Comparison of ENCODE assay signal across 20 cellular contexts in genomic region chr14:64244279-64244678, GRCh38. TPM values are rescaled to one million over a fixed set of nuclear protein-coding genes. Genes with fewer than 3 reads are reported as not detected.
DNase-seq lines count a peak whose midpoint lies in the region; ATAC-seq and TF ChIP-seq lines count a peak whose summit lies in the region.
"Had no signal": no experiment of that assay in that cellular context is flagged by ENCODE, and none has a peak within 500 bp of the region (broad histone marks: within the 10 kb centered on the region; RNA-seq: fewer than 3 reads in every experiment).

No MANE protein-coding gene starts in this region.

- H3K27me3 ChIP-seq in MG63, result no peaks in the 10 kb centered on the region
- H3K27me3 ChIP-seq in CD8-positive, alpha-beta T cell (ENCODE audit: insufficient read depth, low read length), result peaks cover 4% of the 10 kb centered on the region
- H3K27me3 ChIP-seq: upper lobe of right lung had no signal

- no peaks in the 10 kb centered on the region for H3K4me1 Mint-ChIP-seq in CD8-positive, alpha-beta T cell (ENCODE audit: low read depth)
- H3K4me1 Mint-ChIP-seq: activated naive CD8-positive, alpha-beta T cell treated with anti-CD3 and anti-CD28 coated beads for 36 hours; naive thymus-derived CD4-positive, alpha-beta T cell; stimulated activated naive CD8-positive, alpha-beta T cell treated with anti-CD3 and anti-CD28 coated beads, Interleukin-15, amount 100 ng/mL, for 72 hours had no signal

- CTCF ChIA-PET in CD8-positive, alpha-beta T cell (lab: Charles Lee), result no interaction called here

- no peaks in the 10 kb centered on the region for H3K36me3 Mint-ChIP-seq in CD8-positive, alpha-beta T cell
- H3K36me3 Mint-ChIP-seq: activated naive CD8-positive, alpha-beta T cell treated with anti-CD3 and anti-CD28 coated beads for 36 hours had no signal

- H3K9me3 Mint-ChIP-seq in CD8-positive, alpha-beta T cell, result no peaks in the 10 kb centered on the region
- H3K9me3 Mint-ChIP-seq: activated naive CD8-positive, alpha-beta T cell treated with anti-CD3 and anti-CD28 coated beads for 36 hours; activated T-helper 1 cell treated with anti-CD3 and anti-CD28 coated beads, Interleukin-12 subunit alpha, Interleukin-12 subunit beta, Interleukin-2, Interleukin-4 antibody, amounts not matched to agents 30 ng/mL and 10 ng/mL and 1 ng/mL, durations not matched to agents 14 hours and 24 hours and 36 hours; stimulated activated naive CD8-positive, alpha-beta T cell treated with anti-CD3 and anti-CD28 coated beads, Interleukin-15, amount 100 ng/mL, for 72 hours had no signal

- DNase-seq in MG63 (peak; percentile 39), NCI-H446 treated with DMSO at 0.1 percent for 48 hours (lab: John Stamatoyannopoulos, UW) (peak; percentile 39), fibroblast of mammary gland (ENCODE audit: low read depth) (peak; percentile 17), mucosa of descending colon (peak in 1 of 3 donors; percentile 54), NCI-H2029 (lab: John Stamatoyannopoulos, UW) (no peak)
- DNase-seq in CD8-positive, alpha-beta T cell, result no peak
- DNase-seq: activated CD4-positive, alpha-beta T cell treated with anti-CD3 and anti-CD28 coated beads for 1 hour; activated naive CD8-positive, alpha-beta T cell treated with anti-CD3 and anti-CD28 coated beads for 36 hours; AML-193; EL; KG1; naive thymus-derived CD4-positive, alpha-beta T cell; stimulated activated naive CD8-positive, alpha-beta T cell treated with anti-CD3 and anti-CD28 coated beads, Interleukin-15, amount 100 ng/mL, for 72 hours; upper lobe of right lung had no signal

- intact Hi-C loops in mucosa of descending colon (cut with DNase I, micrococcal nuclease), result no loop called here
- intact Hi-C loops in CD8-positive, alpha-beta T cell (cut with DNase I, micrococcal nuclease), result no loop called here

- ATAC-seq in mucosa of descending colon (peak; percentile 21), GM18870 (IDR thresholded peaks at IDR 0.05; ENCODE audit: unreplicated experiment) (no peak)
- no peak for ATAC-seq in CD8-positive, alpha-beta T cell
- ATAC-seq: naive thymus-derived CD4-positive, alpha-beta T cell; stimulated activated naive CD8-positive, alpha-beta T cell treated with anti-CD3 and anti-CD28 coated beads, Interleukin-15, amount 100 ng/mL, for 72 hours; upper lobe of right lung had no signal

- POLR2A ChIA-PET in CD8-positive, alpha-beta T cell (lab: Charles Lee), result no interaction called here

- H3K4me3 ChIP-seq in MG63 (no peak overlapping the region), fibroblast of mammary gland (ENCODE audit: control insufficient read depth, low read depth, low read length) (no peak overlapping the region), mucosa of descending colon (no peak overlapping the region)
- H3K4me3 ChIP-seq in CD8-positive, alpha-beta T cell (ENCODE audit: low read depth, low read length), result no peak overlapping the region
- H3K4me3 ChIP-seq: lung, upper lobe of right lung had no signal

- no peak overlapping the region for H3K4me3 Mint-ChIP-seq in CD8-positive, alpha-beta T cell
- H3K4me3 Mint-ChIP-seq: activated naive CD8-positive, alpha-beta T cell treated with anti-CD3 and anti-CD28 coated beads for 36 hours; activated T-helper 1 cell treated with anti-CD3 and anti-CD28 coated beads, Interleukin-12 subunit alpha, Interleukin-12 subunit beta, Interleukin-2, Interleukin-4 antibody, amounts not matched to agents 30 ng/mL and 10 ng/mL and 1 ng/mL, durations not matched to agents 14 hours and 24 hours and 36 hours; naive thymus-derived CD4-positive, alpha-beta T cell; stimulated activated naive CD8-positive, alpha-beta T cell treated with anti-CD3 and anti-CD28 coated beads, Interleukin-15, amount 100 ng/mL, for 72 hours had no signal

- peaks cover 30% of the 10 kb centered on the region for H3K27me3 Mint-ChIP-seq in CD8-positive, alpha-beta T cell (ENCODE audit: low read depth)

- TF ChIP-seq CTCF in fibroblast of mammary gland (conservative IDR thresholded peaks at IDR 0.05; ENCODE audit: control insufficient read depth, insufficient read depth, low read depth, low read length) (no peak), mucosa of descending colon (IDR thresholded peaks at IDR 0.05) (no peak)
- TF ChIP-seq CTCF in CD8-positive, alpha-beta T cell (IDR thresholded peaks at IDR 0.05), result no peak

- H3K36me3 ChIP-seq in MG63, result no peaks in the 10 kb centered on the region
- no peaks in the 10 kb centered on the region for H3K36me3 ChIP-seq in mucosa of descending colon (ENCODE audit: low read depth)
- H3K36me3 ChIP-seq in CD8-positive, alpha-beta T cell (ENCODE audit: insufficient read depth, low read length), result no peaks in the 10 kb centered on the region
- H3K36me3 ChIP-seq: upper lobe of right lung had no signal

- no peak overlapping the region for H3K27ac Mint-ChIP-seq in CD8-positive, alpha-beta T cell
- H3K27ac Mint-ChIP-seq: activated naive CD8-positive, alpha-beta T cell treated with anti-CD3 and anti-CD28 coated beads for 36 hours; activated T-helper 1 cell treated with anti-CD3 and anti-CD28 coated beads, Interleukin-12 subunit alpha, Interleukin-12 subunit beta, Interleukin-2, Interleukin-4 antibody, amounts not matched to agents 30 ng/mL and 10 ng/mL and 1 ng/mL, durations not matched to agents 14 hours and 24 hours and 36 hours; brain; naive thymus-derived CD4-positive, alpha-beta T cell; stimulated activated naive CD8-positive, alpha-beta T cell treated with anti-CD3 and anti-CD28 coated beads, Interleukin-15, amount 100 ng/mL, for 72 hours had no signal

- H3K4me1 ChIP-seq in mucosa of descending colon (ENCODE audit: low read depth), result no peaks in the 10 kb centered on the region
- no peaks in the 10 kb centered on the region for H3K4me1 ChIP-seq in CD8-positive, alpha-beta T cell (ENCODE audit: insufficient read depth, low read length)
- H3K4me1 ChIP-seq: upper lobe of right lung had no signal

- H3K27ac ChIP-seq in CD8-positive, alpha-beta T cell (ENCODE audit: low read depth, low read length), result no peak overlapping the region
- H3K27ac ChIP-seq: epithelial cell of prostate, upper lobe of right lung had no signal

- H3K9me3 ChIP-seq in MG63 (no peaks in the 10 kb centered on the region), mucosa of descending colon (no peaks in the 10 kb centered on the region)
- no peaks in the 10 kb centered on the region for H3K9me3 ChIP-seq in CD8-positive, alpha-beta T cell (ENCODE audit: low read length)
- H3K9me3 ChIP-seq: upper lobe of right lung had no signal

RNA-seq across cellular contexts. Expression of gene ESR2, which starts 49.9 kb away (rescaled TPM):
- total RNA-seq in MG63 (2014; rRNA removed; shearing (Covaris generic); ENCODE audit: low replicate concordance), result not detected in 2 replicates
- under 1 TPM; 0.32 to 0.60 (median 0.41) TPM for total RNA-seq in mucosa of descending colon
- under 1 TPM; 0.08 to 0.14 TPM for total RNA-seq in CD8-positive, alpha-beta T cell
- total RNA-seq: osteoblast had no signal

Comparison
In these comparisons a context has a peak if more than half of its experiments do, and no peak if none do; other contexts are left out.
1. DNase-seq: peak in MG63 (single experiment), NCI-H446 treated with DMSO at 0.1 percent for 48 hours (single experiment) and fibroblast of mammary gland (single experiment); none in CD8-positive, alpha-beta T cell (0 of 7) and NCI-H2029 (single experiment).